ENCODE assay signal across 1 cellular context in the genomic region with DNA sequence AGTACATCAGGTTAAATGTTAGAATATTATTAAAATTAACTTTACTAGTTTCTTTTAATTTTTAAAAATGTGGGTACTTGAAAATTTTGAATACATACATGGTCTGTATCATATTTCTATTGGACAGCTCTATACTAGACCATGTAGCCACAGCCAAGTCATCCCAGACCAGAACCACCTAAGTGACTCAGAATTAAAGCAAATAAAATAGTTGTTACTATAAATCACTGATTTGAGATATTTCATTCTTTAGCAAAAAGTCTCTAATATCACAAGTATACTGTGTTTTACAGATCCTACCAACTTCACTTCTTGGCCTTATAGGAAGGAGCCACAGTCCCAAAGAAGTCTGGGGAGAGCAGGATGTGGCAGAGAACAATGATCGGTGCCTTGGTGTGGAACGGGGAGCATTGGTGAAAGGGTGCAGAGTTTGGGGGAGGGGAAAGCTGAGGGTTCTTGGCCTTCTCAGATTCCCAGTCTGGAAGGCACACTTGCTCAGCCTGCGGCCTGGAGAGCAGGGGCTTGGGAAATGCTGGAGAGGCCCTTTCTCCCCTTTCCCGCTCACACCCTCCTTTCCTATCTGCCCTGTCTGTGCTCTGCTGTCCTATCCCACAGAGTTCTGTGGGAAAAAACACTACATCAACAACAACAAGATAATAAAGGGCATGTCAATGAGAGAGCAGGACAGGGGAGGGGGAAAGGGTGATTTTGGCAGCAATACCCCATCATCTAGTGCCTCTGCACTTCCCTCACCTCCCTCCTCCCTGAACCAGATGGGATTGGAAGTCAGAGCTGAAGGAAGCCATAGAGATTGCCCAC.
TF ChIP-seq lines count a peak whose summit lies in the region.

No MANE protein-coding gene starts in this region.

TF ChIP-seq in GM23338, 12 proteins besides CTCF, POLR2A, EP300 and RAD21 (continued from another document):
- TF ChIP-seq ZNF331 (CRISPR knock-in tag; IDR thresholded peaks at IDR 0.05; ENCODE audit: low read depth) = no peak
- TF ChIP-seq, protein P1, sequence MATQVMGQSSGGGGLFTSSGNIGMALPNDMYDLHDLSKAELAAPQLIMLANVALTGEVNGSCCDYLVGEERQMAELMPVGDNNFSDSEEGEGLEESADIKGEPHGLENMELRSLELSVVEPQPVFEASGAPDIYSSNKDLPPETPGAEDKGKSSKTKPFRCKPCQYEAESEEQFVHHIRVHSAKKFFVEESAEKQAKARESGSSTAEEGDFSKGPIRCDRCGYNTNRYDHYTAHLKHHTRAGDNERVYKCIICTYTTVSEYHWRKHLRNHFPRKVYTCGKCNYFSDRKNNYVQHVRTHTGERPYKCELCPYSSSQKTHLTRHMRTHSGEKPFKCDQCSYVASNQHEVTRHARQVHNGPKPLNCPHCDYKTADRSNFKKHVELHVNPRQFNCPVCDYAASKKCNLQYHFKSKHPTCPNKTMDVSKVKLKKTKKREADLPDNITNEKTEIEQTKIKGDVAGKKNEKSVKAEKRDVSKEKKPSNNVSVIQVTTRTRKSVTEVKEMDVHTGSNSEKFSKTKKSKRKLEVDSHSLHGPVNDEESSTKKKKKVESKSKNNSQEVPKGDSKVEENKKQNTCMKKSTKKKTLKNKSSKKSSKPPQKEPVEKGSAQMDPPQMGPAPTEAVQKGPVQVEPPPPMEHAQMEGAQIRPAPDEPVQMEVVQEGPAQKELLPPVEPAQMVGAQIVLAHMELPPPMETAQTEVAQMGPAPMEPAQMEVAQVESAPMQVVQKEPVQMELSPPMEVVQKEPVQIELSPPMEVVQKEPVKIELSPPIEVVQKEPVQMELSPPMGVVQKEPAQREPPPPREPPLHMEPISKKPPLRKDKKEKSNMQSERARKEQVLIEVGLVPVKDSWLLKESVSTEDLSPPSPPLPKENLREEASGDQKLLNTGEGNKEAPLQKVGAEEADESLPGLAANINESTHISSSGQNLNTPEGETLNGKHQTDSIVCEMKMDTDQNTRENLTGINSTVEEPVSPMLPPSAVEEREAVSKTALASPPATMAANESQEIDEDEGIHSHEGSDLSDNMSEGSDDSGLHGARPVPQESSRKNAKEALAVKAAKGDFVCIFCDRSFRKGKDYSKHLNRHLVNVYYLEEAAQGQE (IDR thresholded peaks at IDR 0.05; ENCODE audit: unreplicated experiment) = no peak
TF ChIP-seq in GM23338: peak in this region for 0.
